ENCODE assay signal across 10 cellular contexts in genomic region chr9:113566712-113567071, GRCh38.
DNase-seq lines count a peak whose midpoint lies in the region; ATAC-seq, FAIRE-seq and TF ChIP-seq lines count a peak whose summit lies in the region.
"Had no signal": no experiment of that assay in that cellular context is flagged by ENCODE, and none has a peak within 500 bp of the region (broad histone marks: within the 10 kb centered on the region; RNA-seq: fewer than 3 reads in every experiment).

No MANE protein-coding gene starts in this region.

- H3K27ac ChIP-seq in K562 (ENCODE audit: extremely low read depth, low read depth, low read length): no peak overlapping the region
- peak overlapping the region; percentile 87 to 88 for H3K27ac ChIP-seq in right atrium auricular region

- TF ChIP-seq CTCF in K562 (IDR thresholded peaks at IDR 0.05 in 2 of 3, conservative IDR thresholded peaks at IDR 0.05 in 1 of 3; ENCODE audit: insufficient read depth in 2 of 3, low read depth in 1 of 3, low read length in 3 of 3) (no peak), right atrium auricular region (IDR thresholded peaks at IDR 0.05) (no peak)

- whole genome bisulfite sequencing in K562 (ENCODE audit: insufficient coverage, low coverage, missing lambda C conversion rate): 39% methylated on average over 3 of the region's 3 CpGs

- H3K9me3 ChIP-seq in K562 (replicated peaks; ENCODE audit: control insufficient read depth, insufficient read depth, low read depth, low read length) (no peaks in the 10 kb centered on the region), right atrium auricular region (no peaks in the 10 kb centered on the region)

- H3K79me2 ChIP-seq in K562 (ENCODE audit: control insufficient read depth, insufficient read depth, low read length): no peaks in the 10 kb centered on the region

- H4K20me1 ChIP-seq in K562 (replicated peaks; ENCODE audit: control insufficient read depth, insufficient read depth, low read length): no peaks in the 10 kb centered on the region

- intact Hi-C loops in K562 (cut with micrococcal nuclease): no loop called here

- POLR2A ChIA-PET in K562 (lab: Yijun Ruan, JAX): interaction anchor here (1.7 to 2.2 kb wide), 2 partner anchors 12 to 111 kb away, joined by 8 read pairs; no protein-coding TSS in a partner anchor

- TF ChIP-seq EP300 in K562 (IDR thresholded peaks at IDR 0.05; ENCODE audit: low read length): no peak

- no peak overlapping the region for H3K9ac ChIP-seq in K562 (ENCODE audit: insufficient read depth in 1 of 2, low read depth in 2 of 2, low read length in 2 of 2)

- CTCF ChIA-PET in K562 (lab: Yijun Ruan, JAX; ENCODE audit: low intra/inter-chr PET ratio): no interaction called here

- peaks cover 0 to 36% of the 10 kb centered on the region in 2 experiments; a peak in 3 of 5 replicates for H3K27me3 ChIP-seq in K562 (ENCODE audit: control insufficient read depth in 2 of 2, insufficient read depth in 2 of 2, low read length in 2 of 2)
- no peaks in the 10 kb centered on the region for H3K27me3 ChIP-seq in right atrium auricular region
- H3K27me3 ChIP-seq in H7 (ENCODE audit: control insufficient read depth, insufficient read depth, low read length): no peaks in the 10 kb centered on the region

- no peak overlapping the region for H2AFZ ChIP-seq in K562 (ENCODE audit: low read depth, low read length)

- no peak for TF ChIP-seq POLR2A in K562 (conservative IDR thresholded peaks at IDR 0.05)

- FAIRE-seq in K562 (lab: Jason Lieb, UNC): no peak

- H3K4me3 ChIP-seq in K562: no peak overlapping the region
- H3K4me3 ChIP-seq in right atrium auricular region: no peak overlapping the region
- peak overlapping the region; percentile 66 for H3K4me3 ChIP-seq in skeletal muscle cell (ENCODE audit: low read depth, low read length)
- no peak overlapping the region for H3K4me3 ChIP-seq in H7 (ENCODE audit: insufficient read depth, low read depth, low read length)

- H3K36me3 ChIP-seq in K562 (ENCODE audit: control insufficient read depth, insufficient read depth, low read length) (no peaks in the 10 kb centered on the region), right atrium auricular region (no peaks in the 10 kb centered on the region), H7 (replicated peaks; ENCODE audit: control insufficient read depth, insufficient read depth, low read length) (no peaks in the 10 kb centered on the region)

- in situ Hi-C loops in K562 (cut with MboI): no loop called here

- ATAC-seq in K562 (no peak), GM18909 (IDR thresholded peaks at IDR 0.05; ENCODE audit: poor library complexity, unreplicated experiment) (no peak)

- BruUV-seq in K562 (replicated peaks; lab: Mats Ljungman, UMichigan): no TSS peak

- peak; percentile 33 for DNase-seq in EH (ENCODE audit: low read depth)
- DNase-seq in K562 (ENCODE audit: extremely low read depth in 1 of 4, low spot score in 3 of 4): no peak
- DNase-seq in right atrium auricular region (ENCODE audit: low spot score): no peak
- DNase-seq in skeletal muscle cell (ENCODE audit: low read depth): no peak
- no peak for DNase-seq in GM03348 (ENCODE audit: low spot score)
- no peak for DNase-seq in iPS-NIHi11 (ENCODE audit: low spot score)
- DNase-seq in H7: no peak
- DNase-seq: Karpas-422, nephron progenitor cell had no signal

- H3K9me1 ChIP-seq in K562 (ENCODE audit: control insufficient read depth, insufficient read depth, low read length): no peaks in the 10 kb centered on the region

- H3K4me2 ChIP-seq in K562 (ENCODE audit: insufficient read depth, low read length): peak overlapping the region; percentile 64; the same call in 1 of the 2 replicates

- H3K4me1 ChIP-seq in K562 (replicated peaks in 1 of 2; ENCODE audit: control insufficient read depth in 2 of 2, insufficient read depth in 2 of 2, low read length in 2 of 2) (peaks cover 11 to 12% of the 10 kb centered on the region in 2 experiments), right atrium auricular region (peaks cover 0 to 74% of the 10 kb centered on the region in 2 donors)

- no peak for TF ChIP-seq RAD21 in K562 (CRISPR knock-in tag; conservative IDR thresholded peaks at IDR 0.05 in 1 of 2, IDR thresholded peaks at IDR 0.05 in 1 of 2)

TF ChIP-seq in K562, 482 proteins besides CTCF, POLR2A, EP300 and RAD21:
- TF ChIP-seq ZNF561 (CRISPR knock-in tag; conservative IDR thresholded peaks at IDR 0.05) (no peak), MAZ (CRISPR knock-in tag; conservative IDR thresholded peaks at IDR 0.05 in 1 of 2, IDR thresholded peaks at IDR 0.05 in 1 of 2) (no peak), ZNF778 (CRISPR knock-in tag; IDR thresholded peaks at IDR 0.05) (no peak), CREB5 (CRISPR knock-in tag; IDR thresholded peaks at IDR 0.05) (no peak), GATAD2A (IDR thresholded peaks at IDR 0.05) (no peak), ZBTB8A (IDR thresholded peaks at IDR 0.05; ENCODE audit: partially characterized antibody) (no peak), ZZZ3 (IDR thresholded peaks at IDR 0.05) (no peak), CCAR2 (IDR thresholded peaks at IDR 0.05; ENCODE audit: low read depth, low read length) (no peak), CHD4 (IDR thresholded peaks at IDR 0.05; ENCODE audit: insufficient read depth, insufficient replicate concordance, low read depth, low read length, poor library complexity, severe bottlenecking) (no peak), KLF13 (tag; IDR thresholded peaks at IDR 0.05; ENCODE audit: borderline replicate concordance, low read depth) (no peak), ZNF175 (CRISPR knock-in tag; IDR thresholded peaks at IDR 0.05; ENCODE audit: low read depth) (no peak), ERF (CRISPR knock-in tag; IDR thresholded peaks at IDR 0.05) (no peak), NFIX (CRISPR knock-in tag; IDR thresholded peaks at IDR 0.05; ENCODE audit: low read depth) (no peak)
